ENCODE assay signal across 19 cellular contexts in genomic region chr10:115826391-115826790, GRCh38.
"Had no signal": no experiment of that assay in that cellular context is flagged by ENCODE, and none has a peak within 500 bp of the region (broad histone marks: within the 10 kb centered on the region; RNA-seq: fewer than 3 reads in every experiment).

No MANE protein-coding gene starts in this region.

- H3K27ac ChIP-seq: colonic mucosa had no signal

- H3K4me1 Mint-ChIP-seq: immature natural killer cell; naive thymus-derived CD8-positive, alpha-beta T cell had no signal

- DNase-seq: colonic mucosa; dermis blood vessel endothelial cell; esophagus squamous epithelium; immature natural killer cell; kidney; left colon; mesendoderm; naive thymus-derived CD8-positive, alpha-beta T cell; posterior cingulate gyrus; sigmoid colon; small intestine; stimulated activated CD4-positive, alpha-beta T cell treated with anti-CD3 and anti-CD28 coated beads, Interleukin-12 subunit alpha, Interleukin-12 subunit beta, amount 100 ng/mL, for 4 hours; stimulated activated naive CD4-positive, alpha-beta T cell treated with Interleukin-2 at 50 U/mL for 16 hours; trophoblast cell had no signal

- H3K9me3 ChIP-seq: colonic mucosa, esophagus squamous epithelium, sigmoid colon had no signal

- H3K4me1 ChIP-seq: colonic mucosa, gastroesophageal sphincter, right atrium auricular region had no signal

- H3K36me3 Mint-ChIP-seq: naive thymus-derived CD8-positive, alpha-beta T cell had no signal

- H3K4me3 ChIP-seq: colonic mucosa, esophagus squamous epithelium, gastroesophageal sphincter, lung, right atrium auricular region, sigmoid colon had no signal

- ATAC-seq: left colon; naive thymus-derived CD8-positive, alpha-beta T cell had no signal

- H3K27me3 ChIP-seq: colonic mucosa, esophagus squamous epithelium, gastroesophageal sphincter, right atrium auricular region, sigmoid colon had no signal

- H3K27ac Mint-ChIP-seq: immature natural killer cell; naive thymus-derived CD8-positive, alpha-beta T cell had no signal

- H3K4me3 Mint-ChIP-seq: immature natural killer cell; naive thymus-derived CD8-positive, alpha-beta T cell; neural crest cell had no signal

- H3K36me3 ChIP-seq: colonic mucosa, esophagus squamous epithelium, gastroesophageal sphincter, right atrium auricular region, sigmoid colon had no signal

- FAIRE-seq: kidney, small intestine, urothelium cell line had no signal
